In the genomic region with DNA sequence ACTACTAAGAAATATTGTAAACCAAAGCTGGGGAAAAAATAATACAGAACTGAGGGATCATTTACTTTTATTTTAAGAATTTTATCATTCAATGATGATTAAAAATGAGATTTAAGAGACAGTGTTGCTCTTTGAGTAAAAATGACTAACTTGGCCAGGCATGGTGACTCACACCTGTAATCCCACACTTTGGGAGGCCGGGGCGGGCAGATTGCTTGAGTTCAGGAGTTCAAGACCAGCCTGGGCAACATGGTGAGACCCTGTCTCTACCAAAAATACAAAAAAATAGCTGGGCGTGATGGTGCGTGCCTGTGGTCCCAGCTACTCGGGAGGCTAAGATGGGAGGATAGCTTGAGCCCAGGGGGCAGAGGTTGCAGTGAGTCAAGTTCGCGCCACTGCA, we compare ENCODE assay signal across 16 cellular contexts. TPM values are rescaled to one million over a fixed set of nuclear protein-coding genes. Genes with fewer than 3 reads are reported as not detected.
DNase-seq lines count a peak whose midpoint lies in the region; ATAC-seq and TF ChIP-seq lines count a peak whose summit lies in the region.
"Had no signal": no experiment of that assay in that cellular context is flagged by ENCODE, and none has a peak within 500 bp of the region (broad histone marks: within the 10 kb centered on the region; RNA-seq: fewer than 3 reads in every experiment).

No MANE protein-coding gene starts in this region.

- H3K23ac ChIP-seq in IMR-90 (ENCODE audit: low read depth, low read length), result no peak overlapping the region

- peak; percentile 40 for DNase-seq in activated T-cell treated with anti-CD3 and anti-CD28 coated beads for 24 hours (ENCODE audit: low read depth)
- no peak for DNase-seq in activated T-cell treated with anti-CD3 and anti-CD28 coated beads, Interleukin-2, amount 50 U/mL, for 1 hour
- DNase-seq in IMR-90, result peak; percentile 33
- peak; percentile 21 for DNase-seq in activated naive CD8-positive, alpha-beta T cell treated with anti-CD3 and anti-CD28 coated beads for 36 hours
- DNase-seq in stimulated activated CD8-positive, alpha-beta memory T cell treated with anti-CD3 and anti-CD28 coated beads, Interleukin-4, amount 100 ng/mL, for 24 hours (ENCODE audit: low read depth), result peak; percentile 14
- DNase-seq in vagina (ENCODE audit: extremely low spot score in 2 of 2), result no peak
- no peak for DNase-seq in NCI-H187 (lab: John Stamatoyannopoulos, UW)
- DNase-seq: cortex of kidney, KG1, left ventricle myocardium superior, NCI-H1048, NCI-H2081, NCI-H524, tibial artery had no signal

- no peak overlapping the region for H3K9ac ChIP-seq in IMR-90 (ENCODE audit: low read depth, low read length)

- 0 out of 2 replicates have a peak, but pooled peaks cover 2% of the 10 kb centered on the region for H3K36me3 ChIP-seq in IMR-90 (ENCODE audit: control insufficient read depth, insufficient read depth, low read length)
- no peaks in the 10 kb centered on the region for H3K36me3 ChIP-seq in vagina

- TF ChIP-seq CTCF in IMR-90 (conservative IDR thresholded peaks at IDR 0.05; ENCODE audit: low read depth, low read length) (no peak), vagina (IDR thresholded peaks at IDR 0.05) (no peak)

- H3K9me3 Mint-ChIP-seq in activated naive CD8-positive, alpha-beta T cell treated with anti-CD3 and anti-CD28 coated beads for 36 hours, result no peaks in the 10 kb centered on the region
- H3K9me3 Mint-ChIP-seq: neural crest cell had no signal

- no peak overlapping the region for H4K91ac ChIP-seq in IMR-90 (ENCODE audit: insufficient read depth, low read depth, low read length)

- no peak overlapping the region for H3K4ac ChIP-seq in IMR-90 (ENCODE audit: low read depth, low read length)

- no peak overlapping the region for H3K56ac ChIP-seq in IMR-90 (ENCODE audit: extremely low read depth, insufficient read depth, low read length)

- dilution Hi-C loops in IMR-90 (cut with HindIII; ENCODE audit: low sequenced_read_pairs, unreplicated experiment), result no loop called here

- H3K27ac ChIP-seq in IMR-90 (ENCODE audit: insufficient read depth, low read length) (no peak overlapping the region), vagina (no peak overlapping the region)
- H3K27ac ChIP-seq: tibial artery had no signal

- peaks cover 0 to 7% of the 10 kb centered on the region in 2 experiments; a peak in 3 of 4 replicates for H3K79me1 ChIP-seq in IMR-90 (ENCODE audit: low read depth in 1 of 2, low read length in 2 of 2)

- H3K4me1 ChIP-seq in IMR-90 (ENCODE audit: control insufficient read depth, insufficient read depth, low read length), result peaks cover 2% of the 10 kb centered on the region
- H3K4me1 ChIP-seq in vagina, result no peaks in the 10 kb centered on the region
- H3K4me1 ChIP-seq: tibial artery had no signal

- TF ChIP-seq POLR2A in IMR-90 (IDR thresholded peaks at IDR 0.05; ENCODE audit: low read depth, low read length), result no peak
- no peak for TF ChIP-seq POLR2A in vagina (IDR thresholded peaks at IDR 0.05)

- H2BK20ac ChIP-seq in IMR-90 (ENCODE audit: low read depth, low read length), result no peak overlapping the region

- POLR2A ChIA-PET in IMR-90 (lab: Charles Lee; ENCODE audit: unreplicated experiment), result no interaction called here

- H3K9me3 ChIP-seq in IMR-90 (ENCODE audit: control insufficient read depth, insufficient read depth, low read length) (no peaks in the 10 kb centered on the region), vagina (no peaks in the 10 kb centered on the region)
- H3K9me3 ChIP-seq: tibial artery had no signal

- no peak for TF ChIP-seq RAD21 in IMR-90 (IDR thresholded peaks at IDR 0.05; ENCODE audit: low read length)

- H4K20me1 ChIP-seq in IMR-90 (ENCODE audit: insufficient read depth, low read length), result no peaks in the 10 kb centered on the region

- H3K4me3 ChIP-seq in IMR-90 (ENCODE audit: insufficient read depth, low read depth, low read length) (no peak overlapping the region), vagina (no peak overlapping the region)
- H3K4me3 ChIP-seq: tibial artery had no signal

- CTCF ChIA-PET in IMR-90 (lab: Yijun Ruan, JAX), result interaction anchor here (0.6 to 1.1 kb wide), 2 partner anchors 9 to 90 kb away, joined by 3 to 5 read pairs; no protein-coding TSS in a partner anchor

- H3K4me2 ChIP-seq in IMR-90 (ENCODE audit: low read depth, low read length), result no peak overlapping the region

- no peak overlapping the region for H2BK5ac ChIP-seq in IMR-90 (ENCODE audit: low read depth, low read length, poor library complexity, severe bottlenecking)

- in situ Hi-C loops in IMR-90 (cut with MboI; ENCODE audit: low sequenced_read_pairs), result no loop called here

- H4K8ac ChIP-seq in IMR-90 (ENCODE audit: low read depth in 2 of 2, low read length in 2 of 2), result no peak overlapping the region

- H2BK120ac ChIP-seq in IMR-90 (ENCODE audit: low read depth, low read length), result no peak overlapping the region

- no peak overlapping the region for H2AK9ac ChIP-seq in IMR-90 (replicated peaks; ENCODE audit: low read depth, low read length, poor library complexity)

- H3K27me3 ChIP-seq in IMR-90 (ENCODE audit: control insufficient read depth, insufficient read depth, low read length) (no peaks in the 10 kb centered on the region), vagina (no peaks in the 10 kb centered on the region)
- H3K27me3 ChIP-seq: tibial artery had no signal

- no peak overlapping the region for H3K18ac ChIP-seq in IMR-90 (ENCODE audit: low read depth, low read length)

- no peaks in the 10 kb centered on the region for H3K9me1 ChIP-seq in IMR-90 (ENCODE audit: insufficient read depth, low read length)

- no TSS peak for BruUV-seq in IMR-90 (replicated peaks; lab: Mats Ljungman, UMichigan)

- WGBS in IMR-90 (ENCODE audit: extremely low coverage in 2 of 2, insufficient read length in 1 of 2), 2 experiments, result no CpG with 5 or more reads among the region's 7 CpGs

- H3K14ac ChIP-seq in IMR-90 (replicated peaks; ENCODE audit: low read depth, low read length), result no peak overlapping the region

- ATAC-seq in IMR-90 (ENCODE audit: low read depth) (no peak), HG03196 (IDR thresholded peaks at IDR 0.05; ENCODE audit: unreplicated experiment) (no peak)
- ATAC-seq: left ventricle myocardium superior had no signal

- no peak overlapping the region for H2BK15ac ChIP-seq in IMR-90 (ENCODE audit: low read depth, low read length)

- intact Hi-C loops in IMR-90 (cut with micrococcal nuclease), result no loop called here
- intact Hi-C loops in vagina (cut with DNase I), result no loop called here

- peaks cover 6% of the 10 kb centered on the region for H3K4me1 Mint-ChIP-seq in activated naive CD8-positive, alpha-beta T cell treated with anti-CD3 and anti-CD28 coated beads for 36 hours
- H3K4me1 Mint-ChIP-seq: neural crest cell had no signal

- no peak overlapping the region for H4K5ac ChIP-seq in IMR-90 (ENCODE audit: low read depth, low read length)

- H3K4me3 Mint-ChIP-seq in activated naive CD8-positive, alpha-beta T cell treated with anti-CD3 and anti-CD28 coated beads for 36 hours, result no peak overlapping the region
- H3K4me3 Mint-ChIP-seq: neural crest cell had no signal

- no peak overlapping the region for H2AFZ ChIP-seq in IMR-90 (replicated peaks; ENCODE audit: low read length, poor library complexity)

- no peak overlapping the region for H3K27ac Mint-ChIP-seq in activated naive CD8-positive, alpha-beta T cell treated with anti-CD3 and anti-CD28 coated beads for 36 hours

- no peak overlapping the region for H2AK5ac ChIP-seq in IMR-90 (ENCODE audit: low read depth, low read length)

- no peaks in the 10 kb centered on the region for H3K27me3 Mint-ChIP-seq in activated naive CD8-positive, alpha-beta T cell treated with anti-CD3 and anti-CD28 coated beads for 36 hours

- H3K36me3 Mint-ChIP-seq in activated naive CD8-positive, alpha-beta T cell treated with anti-CD3 and anti-CD28 coated beads for 36 hours, result peaks cover 5% of the 10 kb centered on the region

TF ChIP-seq in IMR-90, 13 proteins besides CTCF, POLR2A, EP300 and RAD21:
- no peak for TF ChIP-seq FOS (IDR thresholded peaks at IDR 0.05; ENCODE audit: low read depth, low read length)
- no peak for TF ChIP-seq RFX5 (IDR thresholded peaks at IDR 0.05; ENCODE audit: low read depth, low read length)
- TF ChIP-seq MXI1 (IDR thresholded peaks at IDR 0.05; ENCODE audit: borderline replicate concordance, low read depth, low read length), result no peak
- no peak for TF ChIP-seq CHD1 (IDR thresholded peaks at IDR 0.05; ENCODE audit: low read depth, low read length)
- no peak for TF ChIP-seq SMC3 (IDR thresholded peaks at IDR 0.05; ENCODE audit: low read depth, low read length)
- TF ChIP-seq, protein P1, sequence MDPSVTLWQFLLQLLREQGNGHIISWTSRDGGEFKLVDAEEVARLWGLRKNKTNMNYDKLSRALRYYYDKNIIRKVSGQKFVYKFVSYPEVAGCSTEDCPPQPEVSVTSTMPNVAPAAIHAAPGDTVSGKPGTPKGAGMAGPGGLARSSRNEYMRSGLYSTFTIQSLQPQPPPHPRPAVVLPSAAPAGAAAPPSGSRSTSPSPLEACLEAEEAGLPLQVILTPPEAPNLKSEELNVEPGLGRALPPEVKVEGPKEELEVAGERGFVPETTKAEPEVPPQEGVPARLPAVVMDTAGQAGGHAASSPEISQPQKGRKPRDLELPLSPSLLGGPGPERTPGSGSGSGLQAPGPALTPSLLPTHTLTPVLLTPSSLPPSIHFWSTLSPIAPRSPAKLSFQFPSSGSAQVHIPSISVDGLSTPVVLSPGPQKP (IDR thresholded peaks at IDR 0.05; ENCODE audit: borderline replicate concordance, low read depth, low read length), result no peak
- no peak for TF ChIP-seq MAFK (IDR thresholded peaks at IDR 0.05; ENCODE audit: low read depth, low read length)
- no peak for TF ChIP-seq NFE2L2 (IDR thresholded peaks at IDR 0.05; ENCODE audit: low read depth, low read length)
- no peak for TF ChIP-seq RCOR1 (IDR thresholded peaks at IDR 0.05; ENCODE audit: insufficient replicate concordance, low read length)
- no peak for TF ChIP-seq BHLHE40 (IDR thresholded peaks at IDR 0.05; ENCODE audit: low read depth, low read length)
- no peak for TF ChIP-seq CEBPB (IDR thresholded peaks at IDR 0.05; ENCODE audit: low read depth, low read length)
- no peak for TF ChIP-seq MAZ (IDR thresholded peaks at IDR 0.05; ENCODE audit: borderline replicate concordance, low read depth, low read length)

RNA-seq across cellular contexts. Expression of a gene that starts 21.8 kb away (rescaled TPM):
- total RNA-seq in IMR-90 (2012; rRNA removed), result 51.4 and 53.3 TPM in 2 replicates
- 50.4 and 56.0 TPM in 2 replicates for polyA plus RNA-seq in IMR-90 (2012; rRNA removed)
- 53.4 and 59.2 TPM in 2 replicates for polyA plus RNA-seq in IMR-90 (2012; cell fraction: cytosol; rRNA removed)
- polyA plus RNA-seq in IMR-90 (2012; cell fraction: nucleus; rRNA removed; ENCODE audit: low replicate concordance), result 71.0 and 87.7 TPM in 2 replicates
- 10 to 100 TPM; 14.9 to 15.5 TPM for total RNA-seq in activated naive CD8-positive, alpha-beta T cell treated with anti-CD3 and anti-CD28 coated beads for 36 hours
- total RNA-seq in vagina, result 33.9 TPM

Comparison
In these comparisons a context has a peak if more than half of its experiments do, and no peak if none do; other contexts are left out.
1. DNase-seq: peak in activated T-cell treated with anti-CD3 and anti-CD28 coated beads for 24 hours (single experiment), IMR-90 (single experiment), activated naive CD8-positive, alpha-beta T cell treated with anti-CD3 and anti-CD28 coated beads for 36 hours (single experiment) and stimulated activated CD8-positive, alpha-beta memory T cell treated with anti-CD3 and anti-CD28 coated beads, Interleukin-4, amount 100 ng/mL, for 24 hours (single experiment); none in activated T-cell treated with anti-CD3 and anti-CD28 coated beads, Interleukin-2, amount 50 U/mL, for 1 hour (single experiment), vagina (0 of 2) and NCI-H187 (0 of 2).